In genomic region chr1:25308168-25308567, GRCh38 we compare ENCODE assay signal across 1 cellular context. TPM values are rescaled to one million over a fixed set of nuclear protein-coding genes. Genes with fewer than 3 reads are reported as not detected.
"Had no signal": no experiment of that assay in that cellular context is flagged by ENCODE, and none has a peak within 500 bp of the region (broad histone marks: within the 10 kb centered on the region; RNA-seq: fewer than 3 reads in every experiment).

No MANE protein-coding gene starts in this region.

RNA-seq across cellular contexts. Expression of gene RHD, which starts 35.9 kb away (rescaled TPM):
- total RNA-seq: G401 had no signal
